ENCODE assay signal across 34 cellular contexts in the genomic region with DNA sequence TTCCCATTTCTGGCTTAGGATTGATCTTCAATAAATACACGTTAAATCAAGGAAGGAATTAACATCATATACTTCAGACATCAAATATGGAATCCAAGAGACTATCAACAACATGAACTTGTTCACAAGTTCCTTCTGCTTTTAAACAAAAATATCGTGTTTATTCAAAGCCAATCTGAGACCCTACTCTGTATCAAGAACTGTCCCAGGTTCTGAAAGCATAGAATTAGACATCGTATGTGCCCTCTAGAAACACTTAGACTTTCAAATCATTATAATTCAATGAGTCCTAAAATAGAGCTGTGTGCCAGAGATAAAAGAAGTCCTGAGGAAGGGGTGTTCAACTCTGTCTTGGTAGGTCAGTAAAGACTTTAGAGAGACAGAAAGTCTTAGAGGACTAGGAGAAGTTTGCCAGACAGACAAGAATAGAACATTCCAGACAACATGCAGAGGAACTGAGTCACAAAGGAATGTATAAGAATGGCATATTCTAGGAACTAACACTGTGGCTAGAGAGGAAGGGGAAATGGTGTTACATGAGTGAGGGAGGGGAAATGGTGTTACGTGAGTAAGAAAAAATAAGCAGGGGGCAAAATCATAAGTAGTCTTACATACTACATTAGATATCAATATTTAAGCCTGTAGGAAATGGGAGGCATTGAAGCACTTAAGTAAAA. TPM values are rescaled to one million over a fixed set of nuclear protein-coding genes. Genes with fewer than 3 reads are reported as not detected.
"Had no signal": no experiment of that assay in that cellular context is flagged by ENCODE, and none has a peak within 500 bp of the region (broad histone marks: within the 10 kb centered on the region; RNA-seq: fewer than 3 reads in every experiment).

No MANE protein-coding gene starts in this region.

- H3K4me1 ChIP-seq: breast epithelium had no signal

- H3K4me2 ChIP-seq: KMS-11 had no signal

- H3K36me3 Mint-ChIP-seq: activated CD4-positive, alpha-beta memory T cell treated with anti-CD3 and anti-CD28 coated beads for 36 hours; activated naive CD4-positive, alpha-beta T cell treated with anti-CD3 and anti-CD28 coated beads, Interleukin-2, amount 10 ng/mL, durations not matched to agents 7 days and 5 days had no signal

- H3K27me3 ChIP-seq: breast epithelium, MG63 had no signal

- H3K27ac ChIP-seq: breast epithelium, KMS-11, SK-N-MC had no signal

- H3K9me3 ChIP-seq: breast epithelium, MG63 had no signal

- H3K4me3 Mint-ChIP-seq: activated B cell treated with CpG ODN at 0.5 μM for 24 hours; activated CD4-positive, alpha-beta memory T cell treated with anti-CD3 and anti-CD28 coated beads for 36 hours; activated CD4-positive, alpha-beta T cell treated with anti-CD3 and anti-CD28 coated beads, Interleukin-2, amount 10 ng/mL, durations not matched to agents 24 days and 14 days; activated naive CD4-positive, alpha-beta T cell treated with anti-CD3 and anti-CD28 coated beads, Interleukin-2, amount 10 ng/mL, durations not matched to agents 7 days and 5 days; activated naive CD8-positive, alpha-beta T cell treated with anti-CD3 and anti-CD28 coated beads for 36 hours; activated T-cell treated with anti-CD3 and anti-CD28 coated beads, Interleukin-2, amount 50 U/mL, for 72 hours; T-helper 2 cell treated with Interferon-gamma antibody and Interleukin-4, amounts not matched to agents 5 μg/mL and 100 μg/mL, for 36 hours had no signal

- H3K36me3 ChIP-seq: breast epithelium, MG63 had no signal

- ATAC-seq: activated T-cell treated with anti-CD3 and anti-CD28 coated beads, Interleukin-2, amount 50 U/mL, for 72 hours; Panc1; Right ventricle myocardium inferior had no signal

- H3K27ac Mint-ChIP-seq: activated B cell treated with CpG ODN at 0.5 μM for 24 hours; activated CD4-positive, alpha-beta memory T cell treated with anti-CD3 and anti-CD28 coated beads for 36 hours; activated CD4-positive, alpha-beta T cell treated with anti-CD3 and anti-CD28 coated beads, Interleukin-2, amount 10 ng/mL, durations not matched to agents 24 days and 14 days; activated naive CD4-positive, alpha-beta T cell treated with anti-CD3 and anti-CD28 coated beads, Interleukin-2, amount 10 ng/mL, durations not matched to agents 7 days and 5 days; activated naive CD8-positive, alpha-beta T cell treated with anti-CD3 and anti-CD28 coated beads for 36 hours; activated T-cell treated with anti-CD3 and anti-CD28 coated beads, Interleukin-2, amount 50 U/mL, for 72 hours; activated T-helper 2 cell treated with anti-CD3 and anti-CD28 coated beads, Interferon-gamma antibody, Interleukin-2, Interleukin-4, amounts not matched to agents 10 μg/mL and 5 μg/mL and 100 μg/mL, durations not matched to agents 14 hours and 24 hours and 36 hours; T-helper 2 cell treated with Interferon-gamma antibody and Interleukin-4, amounts not matched to agents 5 μg/mL and 100 μg/mL, for 36 hours had no signal

- DNase-seq: activated B cell treated with CpG ODN at 0.5 μM for 24 hours; activated CD4-positive, alpha-beta memory T cell treated with anti-CD3 and anti-CD28 coated beads for 36 hours; activated CD4-positive, alpha-beta T cell treated with anti-CD3 and anti-CD28 coated beads for 1 hour; activated CD4-positive, alpha-beta T cell treated with anti-CD3 and anti-CD28 coated beads, Interleukin-2, amount 10 ng/mL, durations not matched to agents 24 days and 14 days; activated CD8-positive, alpha-beta memory T cell treated with anti-CD3 and anti-CD28 coated beads for 24 hours; activated gamma-delta T cell treated with Interleukin-2 at 50 U/mL for 16 hours; activated naive CD4-positive, alpha-beta T cell treated with anti-CD3 and anti-CD28 coated beads, Interleukin-2, amount 10 ng/mL, durations not matched to agents 7 days and 5 days; activated naive CD8-positive, alpha-beta T cell treated with anti-CD3 and anti-CD28 coated beads for 36 hours; activated T-cell treated with anti-CD3 and anti-CD28 coated beads, Interleukin-2, amount 50 U/mL, for 72 hours; caudate nucleus; MG63; MV-4-11; NCI-H1092 treated with DMSO at 0.1 percent for 48 hours; NCI-H1417 treated with DMSO at 0.1 percent for 48 hours; NCI-H1694; NCI-H2029; NCI-H2107; NCI-H2171 treated with DMSO at 0.1 percent for 48 hours; NCI-H345; NCI-H510A; NCI-H526 treated with DMSO at 0.1 percent for 48 hours; NCI-H82; OCI-M1; RPMI8226; SW 1271 had no signal

- H3K4me1 Mint-ChIP-seq: activated naive CD4-positive, alpha-beta T cell treated with anti-CD3 and anti-CD28 coated beads, Interleukin-2, amount 10 ng/mL, durations not matched to agents 7 days and 5 days; activated naive CD8-positive, alpha-beta T cell treated with anti-CD3 and anti-CD28 coated beads for 36 hours had no signal

- H3K4me3 ChIP-seq: breast epithelium, MG63, SK-N-MC had no signal

- H3K9ac ChIP-seq: KMS-11 had no signal

RNA-seq across cellular contexts. Expression of gene TPD52L3, which starts 2.9 kb away (rescaled TPM):
- total RNA-seq: activated B cell treated with CpG ODN at 0.5 μM for 24 hours; activated CD4-positive, alpha-beta memory T cell treated with anti-CD3 and anti-CD28 coated beads for 36 hours; activated CD4-positive, alpha-beta T cell treated with anti-CD3 and anti-CD28 coated beads, Interleukin-2, amount 10 ng/mL, durations not matched to agents 24 days and 14 days; activated naive CD8-positive, alpha-beta T cell treated with anti-CD3 and anti-CD28 coated beads for 36 hours; activated T-cell treated with anti-CD3 and anti-CD28 coated beads, Interleukin-2, amount 50 U/mL, for 72 hours; activated T-helper 2 cell treated with anti-CD3 and anti-CD28 coated beads, Interferon-gamma antibody, Interleukin-2, Interleukin-4, amounts not matched to agents 10 μg/mL and 5 μg/mL and 100 μg/mL, durations not matched to agents 14 hours and 24 hours and 36 hours; breast epithelium; Right ventricle myocardium inferior; T-helper 1 cell treated with Interleukin-12 subunit alpha and Interleukin-12 subunit beta and Interleukin-4 antibody, amounts not matched to agents 30 ng/mL and 1 ng/mL, for 36 hours had no signal
- polyA plus RNA-seq: adipose tissue had no signal
